ENCODE assay signal across 14 cellular contexts in genomic region chr12:2453807-2454177, GRCh38.
"Had no signal": no experiment of that assay in that cellular context is flagged by ENCODE, and none has a peak within 500 bp of the region (broad histone marks: within the 10 kb centered on the region; RNA-seq: fewer than 3 reads in every experiment).

No MANE protein-coding gene starts in this region.

- ATAC-seq: gastrocnemius medialis had no signal

- H3K27ac ChIP-seq: gastrocnemius medialis, hepatocyte, right atrium auricular region, transverse colon had no signal

- H3K36me3 Mint-ChIP-seq: activated naive CD4-positive, alpha-beta T cell treated with anti-CD3 and anti-CD28 coated beads, Interleukin-2, amount 50 U/mL, for 24 hours had no signal

- H2AFZ ChIP-seq: hepatocyte had no signal

- DNase-seq: activated CD4-positive, alpha-beta T cell treated with anti-CD3 and anti-CD28 coated beads, Interleukin-2, amount 50 U/mL, for 1 hour; activated T-cell treated with anti-CD3 and anti-CD28 coated beads, Interleukin-2, amount 50 U/mL, for 1 hour; amygdala; effector memory CD4-positive, alpha-beta T cell; gastrocnemius medialis; posterior cingulate gyrus; T-helper 2 cell; transverse colon had no signal

- H3K4me1 ChIP-seq: gastrocnemius medialis, transverse colon had no signal

- H3K4me3 ChIP-seq: gastrocnemius medialis, hepatocyte, right atrium auricular region, smooth muscle cell, transverse colon had no signal

- H3K79me2 ChIP-seq: hepatocyte had no signal

- H3K9me3 Mint-ChIP-seq: activated naive CD4-positive, alpha-beta T cell treated with anti-CD3 and anti-CD28 coated beads, Interleukin-2, amount 50 U/mL, for 24 hours; brain; central memory CD8-positive, alpha-beta T cell had no signal

- H3K36me3 ChIP-seq: gastrocnemius medialis, transverse colon had no signal

- H3K4me3 Mint-ChIP-seq: activated naive CD4-positive, alpha-beta T cell treated with anti-CD3 and anti-CD28 coated beads, Interleukin-2, amount 50 U/mL, for 24 hours; brain; central memory CD8-positive, alpha-beta T cell had no signal

- H3K27me3 ChIP-seq: gastrocnemius medialis, hepatocyte, right atrium auricular region, transverse colon had no signal

- H3K27me3 Mint-ChIP-seq: activated naive CD4-positive, alpha-beta T cell treated with anti-CD3 and anti-CD28 coated beads, Interleukin-2, amount 50 U/mL, for 24 hours; brain; central memory CD8-positive, alpha-beta T cell had no signal

- H3K27ac Mint-ChIP-seq: activated naive CD4-positive, alpha-beta T cell treated with anti-CD3 and anti-CD28 coated beads, Interleukin-2, amount 50 U/mL, for 24 hours; brain had no signal

- H3K4me2 ChIP-seq: hepatocyte, smooth muscle cell had no signal

- H3K4me1 Mint-ChIP-seq: activated naive CD4-positive, alpha-beta T cell treated with anti-CD3 and anti-CD28 coated beads, Interleukin-2, amount 50 U/mL, for 24 hours; brain; central memory CD8-positive, alpha-beta T cell had no signal

- H3K9me3 ChIP-seq: gastrocnemius medialis, right atrium auricular region, transverse colon had no signal
